1 cellular context compared by ENCODE assay signal in genomic region chr10:92832998-92833642, GRCh38.
A peak's percentile ranks its signal among the peaks of the same experiment; 100 is the strongest.
TF ChIP-seq lines count a peak whose summit lies in the region.

No MANE protein-coding gene starts in this region.

TF ChIP-seq in K562, 482 proteins besides CTCF, POLR2A, EP300 and RAD21 (continued from another document and continues in another):
- TF ChIP-seq UBTF (IDR thresholded peaks at IDR 0.05; ENCODE audit: borderline replicate concordance in 1 of 2, low read depth in 2 of 2, low read length in 2 of 2): no peak
- TF ChIP-seq ZNF274 (IDR thresholded peaks at IDR 0.05; ENCODE audit: borderline replicate concordance, low read depth, low read length): no peak
- TF ChIP-seq, protein P1, sequence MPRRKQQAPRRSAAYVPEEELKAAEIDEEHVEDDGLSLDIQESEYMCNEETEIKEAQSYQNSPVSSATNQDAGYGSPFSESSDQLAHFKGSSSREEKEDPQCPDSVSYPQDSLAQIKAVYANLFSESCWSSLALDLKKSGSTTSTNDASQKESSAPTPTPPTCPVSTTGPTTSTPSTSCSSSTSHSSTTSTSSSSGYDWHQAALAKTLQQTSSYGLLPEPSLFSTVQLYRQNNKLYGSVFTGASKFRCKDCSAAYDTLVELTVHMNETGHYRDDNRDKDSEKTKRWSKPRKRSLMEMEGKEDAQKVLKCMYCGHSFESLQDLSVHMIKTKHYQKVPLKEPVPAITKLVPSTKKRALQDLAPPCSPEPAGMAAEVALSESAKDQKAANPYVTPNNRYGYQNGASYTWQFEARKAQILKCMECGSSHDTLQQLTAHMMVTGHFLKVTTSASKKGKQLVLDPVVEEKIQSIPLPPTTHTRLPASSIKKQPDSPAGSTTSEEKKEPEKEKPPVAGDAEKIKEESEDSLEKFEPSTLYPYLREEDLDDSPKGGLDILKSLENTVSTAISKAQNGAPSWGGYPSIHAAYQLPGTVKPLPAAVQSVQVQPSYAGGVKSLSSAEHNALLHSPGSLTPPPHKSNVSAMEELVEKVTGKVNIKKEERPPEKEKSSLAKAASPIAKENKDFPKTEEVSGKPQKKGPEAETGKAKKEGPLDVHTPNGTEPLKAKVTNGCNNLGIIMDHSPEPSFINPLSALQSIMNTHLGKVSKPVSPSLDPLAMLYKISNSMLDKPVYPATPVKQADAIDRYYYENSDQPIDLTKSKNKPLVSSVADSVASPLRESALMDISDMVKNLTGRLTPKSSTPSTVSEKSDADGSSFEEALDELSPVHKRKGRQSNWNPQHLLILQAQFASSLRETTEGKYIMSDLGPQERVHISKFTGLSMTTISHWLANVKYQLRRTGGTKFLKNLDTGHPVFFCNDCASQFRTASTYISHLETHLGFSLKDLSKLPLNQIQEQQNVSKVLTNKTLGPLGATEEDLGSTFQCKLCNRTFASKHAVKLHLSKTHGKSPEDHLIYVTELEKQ (CRISPR knock-in tag; IDR thresholded peaks at IDR 0.05): no peak
- no peak for TF ChIP-seq SIN3B (IDR thresholded peaks at IDR 0.05; ENCODE audit: low read depth)
- TF ChIP-seq SFPQ (IDR thresholded peaks at IDR 0.05; ENCODE audit: low read depth, low read length): no peak
- no peak for TF ChIP-seq TCF7 (IDR thresholded peaks at IDR 0.05; ENCODE audit: borderline replicate concordance)
- TF ChIP-seq ZNF655 (CRISPR knock-in tag; IDR thresholded peaks at IDR 0.05): no peak
- no peak for TF ChIP-seq E2F5 (CRISPR knock-in tag; IDR thresholded peaks at IDR 0.05)
- TF ChIP-seq XRCC3 (IDR thresholded peaks at IDR 0.05): no peak
- 0 out of 2 replicates have a peak, but pooled peaks have one; percentile 23 for TF ChIP-seq CXXC5 (CRISPR knock-in tag; IDR thresholded peaks at IDR 0.05)
- peak; percentile 10; the same call in 1 of the 2 replicates for TF ChIP-seq DPF2 (IDR thresholded peaks at IDR 0.05)
- no peak for TF ChIP-seq IRF2 (CRISPR knock-in tag; IDR thresholded peaks at IDR 0.05)
- no peak for TF ChIP-seq ZFX (CRISPR knock-in tag; IDR thresholded peaks at IDR 0.05)
- no peak for TF ChIP-seq ELF1 (tag; IDR thresholded peaks at IDR 0.05)
- no peak for TF ChIP-seq ZNF165 (CRISPR knock-in tag; IDR thresholded peaks at IDR 0.05; ENCODE audit: borderline replicate concordance)
- no peak for TF ChIP-seq ZZZ3 (IDR thresholded peaks at IDR 0.05)
- TF ChIP-seq HDAC2 (IDR thresholded peaks at IDR 0.05): no peak
- TF ChIP-seq FOSL1 (tag; conservative IDR thresholded peaks at IDR 0.05): no peak
- no peak for TF ChIP-seq TARDBP (IDR thresholded peaks at IDR 0.05)
- TF ChIP-seq, protein P2, sequence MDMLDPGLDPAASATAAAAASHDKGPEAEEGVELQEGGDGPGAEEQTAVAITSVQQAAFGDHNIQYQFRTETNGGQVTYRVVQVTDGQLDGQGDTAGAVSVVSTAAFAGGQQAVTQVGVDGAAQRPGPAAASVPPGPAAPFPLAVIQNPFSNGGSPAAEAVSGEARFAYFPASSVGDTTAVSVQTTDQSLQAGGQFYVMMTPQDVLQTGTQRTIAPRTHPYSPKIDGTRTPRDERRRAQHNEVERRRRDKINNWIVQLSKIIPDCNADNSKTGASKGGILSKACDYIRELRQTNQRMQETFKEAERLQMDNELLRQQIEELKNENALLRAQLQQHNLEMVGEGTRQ (CRISPR knock-in tag; IDR thresholded peaks at IDR 0.05): peak; percentile 52
- TF ChIP-seq RAD51 (IDR thresholded peaks at IDR 0.05; ENCODE audit: borderline replicate concordance, low read depth): peak; percentile 30; the same call in 1 of the 2 replicates
- TF ChIP-seq, protein P3, sequence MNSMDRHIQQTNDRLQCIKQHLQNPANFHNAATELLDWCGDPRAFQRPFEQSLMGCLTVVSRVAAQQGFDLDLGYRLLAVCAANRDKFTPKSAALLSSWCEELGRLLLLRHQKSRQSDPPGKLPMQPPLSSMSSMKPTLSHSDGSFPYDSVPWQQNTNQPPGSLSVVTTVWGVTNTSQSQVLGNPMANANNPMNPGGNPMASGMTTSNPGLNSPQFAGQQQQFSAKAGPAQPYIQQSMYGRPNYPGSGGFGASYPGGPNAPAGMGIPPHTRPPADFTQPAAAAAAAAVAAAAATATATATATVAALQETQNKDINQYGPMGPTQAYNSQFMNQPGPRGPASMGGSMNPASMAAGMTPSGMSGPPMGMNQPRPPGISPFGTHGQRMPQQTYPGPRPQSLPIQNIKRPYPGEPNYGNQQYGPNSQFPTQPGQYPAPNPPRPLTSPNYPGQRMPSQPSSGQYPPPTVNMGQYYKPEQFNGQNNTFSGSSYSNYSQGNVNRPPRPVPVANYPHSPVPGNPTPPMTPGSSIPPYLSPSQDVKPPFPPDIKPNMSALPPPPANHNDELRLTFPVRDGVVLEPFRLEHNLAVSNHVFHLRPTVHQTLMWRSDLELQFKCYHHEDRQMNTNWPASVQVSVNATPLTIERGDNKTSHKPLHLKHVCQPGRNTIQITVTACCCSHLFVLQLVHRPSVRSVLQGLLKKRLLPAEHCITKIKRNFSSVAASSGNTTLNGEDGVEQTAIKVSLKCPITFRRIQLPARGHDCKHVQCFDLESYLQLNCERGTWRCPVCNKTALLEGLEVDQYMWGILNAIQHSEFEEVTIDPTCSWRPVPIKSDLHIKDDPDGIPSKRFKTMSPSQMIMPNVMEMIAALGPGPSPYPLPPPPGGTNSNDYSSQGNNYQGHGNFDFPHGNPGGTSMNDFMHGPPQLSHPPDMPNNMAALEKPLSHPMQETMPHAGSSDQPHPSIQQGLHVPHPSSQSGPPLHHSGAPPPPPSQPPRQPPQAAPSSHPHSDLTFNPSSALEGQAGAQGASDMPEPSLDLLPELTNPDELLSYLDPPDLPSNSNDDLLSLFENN (IDR thresholded peaks at IDR 0.05; ENCODE audit: low read depth in 2 of 2, low read length in 2 of 2): no peak
- TF ChIP-seq NFYB (IDR thresholded peaks at IDR 0.05; ENCODE audit: extremely low read depth, insufficient read length): peak; percentile 11
- TF ChIP-seq, protein P4, sequence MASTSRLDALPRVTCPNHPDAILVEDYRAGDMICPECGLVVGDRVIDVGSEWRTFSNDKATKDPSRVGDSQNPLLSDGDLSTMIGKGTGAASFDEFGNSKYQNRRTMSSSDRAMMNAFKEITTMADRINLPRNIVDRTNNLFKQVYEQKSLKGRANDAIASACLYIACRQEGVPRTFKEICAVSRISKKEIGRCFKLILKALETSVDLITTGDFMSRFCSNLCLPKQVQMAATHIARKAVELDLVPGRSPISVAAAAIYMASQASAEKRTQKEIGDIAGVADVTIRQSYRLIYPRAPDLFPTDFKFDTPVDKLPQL (IDR thresholded peaks at IDR 0.05; ENCODE audit: extremely low read depth, insufficient read length): no peak
- TF ChIP-seq SMC3 (conservative IDR thresholded peaks at IDR 0.05; ENCODE audit: insufficient read depth, low read depth, low read length): no peak
- TF ChIP-seq, protein P5, sequence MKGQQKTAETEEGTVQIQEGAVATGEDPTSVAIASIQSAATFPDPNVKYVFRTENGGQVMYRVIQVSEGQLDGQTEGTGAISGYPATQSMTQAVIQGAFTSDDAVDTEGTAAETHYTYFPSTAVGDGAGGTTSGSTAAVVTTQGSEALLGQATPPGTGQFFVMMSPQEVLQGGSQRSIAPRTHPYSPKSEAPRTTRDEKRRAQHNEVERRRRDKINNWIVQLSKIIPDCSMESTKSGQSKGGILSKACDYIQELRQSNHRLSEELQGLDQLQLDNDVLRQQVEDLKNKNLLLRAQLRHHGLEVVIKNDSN (CRISPR knock-in tag; IDR thresholded peaks at IDR 0.05): peak; percentile 50; the same call in 1 of the 2 replicates
- no peak for TF ChIP-seq E2F6 (IDR thresholded peaks at IDR 0.05; ENCODE audit: borderline replicate concordance in 1 of 2, extremely low read depth in 1 of 2, insufficient read depth in 1 of 2, insufficient read length in 1 of 2, low read depth in 1 of 2, low read length in 1 of 2, poor library complexity in 1 of 2, severe bottlenecking in 1 of 2)
- TF ChIP-seq TCF3 (CRISPR knock-in tag; IDR thresholded peaks at IDR 0.05): no peak
- TF ChIP-seq ELK1 (CRISPR knock-in tag; IDR thresholded peaks at IDR 0.05): no peak
- TF ChIP-seq PTRF (tag; IDR thresholded peaks at IDR 0.05): no peak
- TF ChIP-seq DDX20 (tag; IDR thresholded peaks at IDR 0.05; ENCODE audit: low read depth): no peak
- TF ChIP-seq, protein P6, sequence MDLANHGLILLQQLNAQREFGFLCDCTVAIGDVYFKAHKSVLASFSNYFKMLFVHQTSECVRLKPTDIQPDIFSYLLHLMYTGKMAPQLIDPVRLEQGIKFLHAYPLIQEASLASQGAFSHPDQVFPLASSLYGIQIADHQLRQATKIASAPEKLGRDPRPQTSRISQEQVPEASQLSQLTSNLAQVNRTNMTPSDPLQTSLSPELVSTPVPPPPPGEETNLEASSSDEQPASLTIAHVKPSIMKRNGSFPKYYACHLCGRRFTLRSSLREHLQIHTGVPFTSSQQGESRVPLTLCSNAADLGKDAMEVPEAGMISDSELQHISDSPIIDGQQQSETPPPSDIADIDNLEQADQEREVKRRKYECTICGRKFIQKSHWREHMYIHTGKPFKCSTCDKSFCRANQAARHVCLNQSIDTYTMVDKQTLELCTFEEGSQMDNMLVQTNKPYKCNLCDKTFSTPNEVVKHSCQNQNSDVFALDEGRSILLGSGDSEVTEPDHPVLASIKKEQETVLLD (IDR thresholded peaks at IDR 0.05): no peak
- no peak; the same call in 1 of the 2 replicates for TF ChIP-seq CEBPG (CRISPR knock-in tag; IDR thresholded peaks at IDR 0.05)
- TF ChIP-seq CEBPG (tag; conservative IDR thresholded peaks at IDR 0.05 in 1 of 2, IDR thresholded peaks at IDR 0.05 in 1 of 2): no peak
